In the genomic region with DNA sequence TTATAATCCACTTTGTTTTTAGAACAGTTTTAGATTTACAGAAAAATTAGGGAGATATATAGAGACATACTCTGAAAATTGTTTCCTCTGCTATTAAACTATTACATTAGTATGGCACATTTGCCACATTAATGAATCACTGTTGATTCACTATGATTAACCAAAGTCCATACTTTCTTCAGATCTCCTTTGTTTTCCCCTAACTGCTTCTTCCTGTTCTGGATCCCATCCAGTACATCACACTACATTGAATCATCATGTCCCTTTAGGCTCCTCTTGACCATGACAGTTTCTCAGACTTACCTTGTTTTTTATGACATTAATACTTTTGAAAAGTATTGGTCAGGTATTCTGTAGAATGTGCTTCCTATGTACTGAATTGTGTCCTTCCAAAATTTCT, we compare ENCODE assay signal across 19 cellular contexts.
DNase-seq lines count a peak whose midpoint lies in the region; FAIRE-seq and TF ChIP-seq lines count a peak whose summit lies in the region.
"Had no signal": no experiment of that assay in that cellular context is flagged by ENCODE, and none has a peak within 500 bp of the region (broad histone marks: within the 10 kb centered on the region; RNA-seq: fewer than 3 reads in every experiment).

No MANE protein-coding gene starts in this region.

- no peak overlapping the region for H3K27ac ChIP-seq in GM23248
- peak overlapping the region; percentile 94 for H3K27ac ChIP-seq in epithelial cell of prostate
- no peak overlapping the region for H3K27ac ChIP-seq in transverse colon
- H3K27ac ChIP-seq: BLaER1 treated with 17β-estradiol and CSF1 and Interleukin-3, amounts not matched to agents 10 nM and 100 nM; thoracic aorta had no signal

- H3K9me3 ChIP-seq in GM23248 (ENCODE audit: low read depth) (no peaks in the 10 kb centered on the region), transverse colon (no peaks in the 10 kb centered on the region)
- H3K9me3 ChIP-seq: BLaER1 treated with 17β-estradiol and CSF1 and Interleukin-3, amounts not matched to agents 10 nM and 100 nM; thoracic aorta had no signal

- H4K20me1 ChIP-seq in GM23248 (ENCODE audit: insufficient read depth) = no peaks in the 10 kb centered on the region
- H4K20me1 ChIP-seq: BLaER1 treated with 17β-estradiol and CSF1 and Interleukin-3, amounts not matched to agents 10 nM and 100 nM had no signal

- peaks cover 19% of the 10 kb centered on the region for H3F3A ChIP-seq in GM23248 (ENCODE audit: insufficient read depth)

- no peak for TF ChIP-seq POLR2A in transverse colon (IDR thresholded peaks at IDR 0.05)

- H3K27me3 ChIP-seq in GM23248 (replicated peaks; ENCODE audit: insufficient read depth) = no peaks in the 10 kb centered on the region
- H3K27me3 ChIP-seq in transverse colon = no peaks in the 10 kb centered on the region
- H3K27me3 ChIP-seq: BLaER1 treated with 17β-estradiol and CSF1 and Interleukin-3, amounts not matched to agents 10 nM and 100 nM had no signal

- FAIRE-seq in RCC 7860 (lab: Jason Lieb, UNC) = peak; percentile 90

- H2AFZ ChIP-seq in GM23248 = no peak overlapping the region

- H3K9ac ChIP-seq in GM23248 = no peak overlapping the region
- H3K9ac ChIP-seq: BLaER1 treated with 17β-estradiol and CSF1 and Interleukin-3, amounts not matched to agents 10 nM and 100 nM had no signal

- intact Hi-C loops in transverse colon (cut with DNase I; ENCODE audit: low total_unique reads) = no loop called here

- no peak for TF ChIP-seq CTCF in transverse colon (IDR thresholded peaks at IDR 0.05)

- no peaks in the 10 kb centered on the region for H3K36me3 ChIP-seq in GM23248 (ENCODE audit: low read depth)
- H3K36me3 ChIP-seq in transverse colon = no peaks in the 10 kb centered on the region
- H3K36me3 ChIP-seq: BLaER1 treated with 17β-estradiol and CSF1 and Interleukin-3, amounts not matched to agents 10 nM and 100 nM; thoracic aorta had no signal

- H3K4me3 ChIP-seq in GM23248 = no peak overlapping the region
- no peak overlapping the region for H3K4me3 ChIP-seq in transverse colon
- H3K4me3 ChIP-seq: BLaER1 treated with 17β-estradiol and CSF1 and Interleukin-3, amounts not matched to agents 10 nM and 100 nM; thoracic aorta had no signal

- H3K4me1 ChIP-seq in GM23248 (ENCODE audit: insufficient read depth) (peaks cover 39% of the 10 kb centered on the region), transverse colon (peaks cover 0 to 14% (median 9%) of the 10 kb centered on the region in 4 donors)

- no peaks in the 10 kb centered on the region for H3K79me2 ChIP-seq in GM23248 (ENCODE audit: insufficient read depth)

- DNase-seq in GM23248 = peak; percentile 74
- DNase-seq in RCC 7860 (ENCODE audit: low spot score) = peak; percentile 67
- peak; percentile 79 for DNase-seq in epithelial cell of prostate (ENCODE audit: low read depth, low spot score)
- DNase-seq in mucosa of gallbladder (ENCODE audit: low spot score) = peak; percentile 40
- no peak for DNase-seq in SK-N-DZ (ENCODE audit: low spot score)
- no peak for DNase-seq in activated CD8-positive, alpha-beta memory T cell treated with anti-CD3 and anti-CD28 coated beads, Interleukin-2, amount 50 U/mL, for 4 hours
- DNase-seq in activated CD4-positive, alpha-beta T cell treated with anti-CD3 and anti-CD28 coated beads, Interleukin-2, amount 50 U/mL, for 4 hours = no peak
- DNase-seq in transverse colon = no peak
- DNase-seq: activated CD8-positive, alpha-beta memory T cell treated with anti-CD3 and anti-CD28 coated beads, Interleukin-2, amount 50 U/mL, for 48 hours; activated naive CD4-positive, alpha-beta T cell treated with anti-CD3 and anti-CD28 coated beads for 36 hours; DMS79 treated with DMSO at 0.1 percent for 48 hours; effector CD8-positive, alpha-beta T cell; glutamatergic neuron; H9; islet precursor cell; NCI-H1092; stimulated activated CD4-positive, alpha-beta T cell treated with anti-CD3 and anti-CD28 coated beads, Interleukin-4, amount 100 ng/mL, for 24 hours had no signal

- in situ Hi-C loops in GM23248 (cut with MboI) = no loop called here
- in situ Hi-C loops in transverse colon (cut with MboI; ENCODE audit: low pct_ligation_motif_present in 1 of 4, low pct_unique_long_range_greater_than_20kb in 1 of 4, low sequenced_read_pairs in 3 of 4) = no loop called here

- TF ChIP-seq EP300 in transverse colon (IDR thresholded peaks at IDR 0.05; ENCODE audit: low read depth) = no peak

- no peak overlapping the region for H3K4me2 ChIP-seq in GM23248 (ENCODE audit: unreplicated experiment)
- H3K4me2 ChIP-seq: BLaER1 treated with 17β-estradiol and CSF1 and Interleukin-3, amounts not matched to agents 10 nM and 100 nM had no signal

- H3K9me2 ChIP-seq in GM23248 (ENCODE audit: insufficient read depth) = no peaks in the 10 kb centered on the region

Comparison
In these comparisons a context has a peak if more than half of its experiments do, and no peak if none do; other contexts are left out.
1. DNase-seq: peak in GM23248 (single experiment), RCC 7860 (single experiment), epithelial cell of prostate (single experiment) and mucosa of gallbladder (single experiment); none in SK-N-DZ (single experiment), activated CD8-positive, alpha-beta memory T cell treated with anti-CD3 and anti-CD28 coated beads, Interleukin-2, amount 50 U/mL, for 4 hours (single experiment), activated CD4-positive, alpha-beta T cell treated with anti-CD3 and anti-CD28 coated beads, Interleukin-2, amount 50 U/mL, for 4 hours (0 of 2) and transverse colon (single experiment).